ENCODE assay signal across 8 cellular contexts in genomic region chr6:2103644-2104523, GRCh38.
A peak's percentile ranks its signal among the peaks of the same experiment; 100 is the strongest.
DNase-seq lines count a peak whose midpoint lies in the region; ATAC-seq and TF ChIP-seq lines count a peak whose summit lies in the region.

No MANE protein-coding gene starts in this region.

- peak; percentile 69 for ATAC-seq in naive thymus-derived CD4-positive, alpha-beta T cell
- no peak for ATAC-seq in GM18868 (IDR thresholded peaks at IDR 0.05; ENCODE audit: unreplicated experiment)
- ATAC-seq in HG02852 (IDR thresholded peaks at IDR 0.05; ENCODE audit: unreplicated experiment), result no peak

- no peaks in the 10 kb centered on the region for H3K27me3 Mint-ChIP-seq in naive thymus-derived CD4-positive, alpha-beta T cell

- no peak overlapping the region for H3K4me3 Mint-ChIP-seq in naive thymus-derived CD4-positive, alpha-beta T cell

- in situ Hi-C loops in G401 (cut with HindIII; ENCODE audit: low sequenced_read_pairs), result no loop called here

- CTCF ChIA-PET in naive thymus-derived CD4-positive, alpha-beta T cell (lab: Charles Lee), result interaction anchor here (0.8 to 1.3 kb wide), 6 partner anchors 12 to 530 kb away, joined by 3 to 7 read pairs (median 3); no protein-coding TSS in a partner anchor

- no peaks in the 10 kb centered on the region for H3K9me3 Mint-ChIP-seq in naive thymus-derived CD4-positive, alpha-beta T cell

- no peak overlapping the region for H3K27ac Mint-ChIP-seq in naive thymus-derived CD4-positive, alpha-beta T cell

- peaks cover 0 to 3% (median 0%) of the 10 kb centered on the region in 7 donors for H3K4me1 Mint-ChIP-seq in naive thymus-derived CD4-positive, alpha-beta T cell

- H3K36me3 ChIP-seq in naive thymus-derived CD4-positive, alpha-beta T cell (ENCODE audit: control insufficient read depth in 2 of 3, insufficient read depth in 3 of 3, low read length in 3 of 3), result peaks cover 0 to 3% (median 0%) of the 10 kb centered on the region in 3 experiments

- DNase-seq in G401 (ENCODE audit: low spot score) (peak; percentile 44), SHP77 treated with DMSO at 0.1 percent for 48 hours (lab: John Stamatoyannopoulos, UW) (peak; percentile 72), epithelial cell of esophagus (ENCODE audit: low read depth) (peak; percentile 74), occipital lobe (lab: John Stamatoyannopoulos, UW) (no peak)
- DNase-seq in Jurkat, Clone E6-1 (ENCODE audit: low read depth, low spot score), result peak; percentile 50
- peak in 6 of 9 donors; percentile 11 to 48 (median 30) for DNase-seq in naive thymus-derived CD4-positive, alpha-beta T cell

- peak; percentile 66 for TF ChIP-seq CTCF in epithelial cell of esophagus (IDR thresholded peaks at IDR 0.05; ENCODE audit: insufficient read depth, low read depth, low read length, missing control alignments)

- no peaks in the 10 kb centered on the region for H3K27me3 ChIP-seq in naive thymus-derived CD4-positive, alpha-beta T cell (ENCODE audit: control insufficient read depth in 2 of 2, insufficient read depth in 2 of 2, low read length in 2 of 2)

- no peak overlapping the region for H3K4me3 ChIP-seq in Jurkat, Clone E6-1 (ENCODE audit: low read length)
- H3K4me3 ChIP-seq in epithelial cell of esophagus (ENCODE audit: low read length), result no peak overlapping the region
- H3K4me3 ChIP-seq in naive thymus-derived CD4-positive, alpha-beta T cell (ENCODE audit: low read length), result no peak overlapping the region

- H3K9me3 ChIP-seq in naive thymus-derived CD4-positive, alpha-beta T cell (ENCODE audit: control insufficient read depth in 2 of 3, low read length in 3 of 3), result no peaks in the 10 kb centered on the region

- peaks cover 0 to 4% (median 0%) of the 10 kb centered on the region in 5 donors for H3K36me3 Mint-ChIP-seq in naive thymus-derived CD4-positive, alpha-beta T cell

- intact Hi-C loops in naive thymus-derived CD4-positive, alpha-beta T cell (cut with micrococcal nuclease), result loop anchor here (1.0 to 5.0 kb wide), 8 partner anchors 92 to 530 kb away; no protein-coding TSS in a partner anchor

- POLR2A ChIA-PET in naive thymus-derived CD4-positive, alpha-beta T cell (lab: Charles Lee), result interaction anchor here (0.6 kb wide), 1 partner anchor 106 kb away, joined by 3 read pairs; no protein-coding TSS in a partner anchor

- H3K4me1 ChIP-seq in naive thymus-derived CD4-positive, alpha-beta T cell (ENCODE audit: control insufficient read depth in 2 of 2, insufficient read depth in 2 of 2, low read length in 2 of 2), result no peaks in the 10 kb centered on the region

- H3K27ac ChIP-seq in naive thymus-derived CD4-positive, alpha-beta T cell (ENCODE audit: low read depth, low read length), result no peak overlapping the region
